8 cellular contexts compared by ENCODE assay signal in the genomic region with DNA sequence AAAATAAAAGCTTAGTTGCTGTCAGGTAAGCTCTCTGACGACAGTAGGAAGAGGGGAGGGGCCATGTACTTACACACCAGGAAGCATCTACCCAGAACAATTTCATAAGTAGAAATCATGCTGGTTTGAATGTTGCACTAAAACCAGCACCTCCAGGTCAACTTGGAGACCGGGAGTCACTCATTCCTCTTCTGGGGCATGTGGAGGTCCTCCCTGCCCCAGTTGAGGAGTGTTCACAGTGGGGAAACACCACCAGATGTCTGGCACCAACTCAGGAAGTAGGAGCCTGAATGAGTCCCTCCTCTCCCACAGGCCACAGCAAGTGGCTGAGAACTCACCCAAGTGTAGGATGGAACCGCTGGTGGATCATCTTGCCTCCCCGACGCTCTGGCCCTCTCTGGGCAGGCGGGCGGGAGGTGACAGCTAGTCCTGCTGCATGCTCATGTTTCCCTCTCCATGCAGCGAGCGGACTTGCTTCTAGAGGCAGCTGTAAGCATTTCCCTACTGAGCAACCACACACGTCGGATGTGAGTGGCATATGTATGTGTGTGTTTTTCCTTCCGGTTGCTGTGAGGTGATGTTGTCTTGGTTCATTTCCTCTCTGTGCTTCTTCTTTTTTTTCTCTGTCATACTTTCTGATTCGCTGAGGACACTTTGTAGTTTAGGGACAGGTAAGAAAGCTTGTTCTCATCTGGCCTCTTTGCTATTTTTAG.
DNase-seq lines count a peak whose midpoint lies in the region; ATAC-seq and TF ChIP-seq lines count a peak whose summit lies in the region.

No MANE protein-coding gene starts in this region.

- no peak overlapping the region for H2BK15ac ChIP-seq in IMR-90 (ENCODE audit: low read depth, low read length)

- H2BK20ac ChIP-seq in IMR-90 (ENCODE audit: low read depth, low read length): no peak overlapping the region

- ATAC-seq in GM19468 (IDR thresholded peaks at IDR 0.05; ENCODE audit: extremely low read depth, unreplicated experiment) (peak; percentile 79), IMR-90 (ENCODE audit: low read depth) (no peak)

- peak overlapping the region; percentile 81 to 99 (median 95) for H3K4me3 Mint-ChIP-seq in immature natural killer cell

- H2AK9ac ChIP-seq in IMR-90 (replicated peaks; ENCODE audit: low read depth, low read length, poor library complexity): no peak overlapping the region

- intact Hi-C loops in IMR-90 (cut with micrococcal nuclease): no loop called here

- peak overlapping the region; percentile 60 for H3K4me3 ChIP-seq in BLaER1
- no peak overlapping the region for H3K4me3 ChIP-seq in IMR-90 (ENCODE audit: insufficient read depth, low read depth, low read length)

- H3K4ac ChIP-seq in IMR-90 (ENCODE audit: low read depth, low read length): no peak overlapping the region

- no peak overlapping the region for H4K5ac ChIP-seq in IMR-90 (ENCODE audit: low read depth, low read length)

- no peak for TF ChIP-seq POLR2A in IMR-90 (IDR thresholded peaks at IDR 0.05; ENCODE audit: low read depth, low read length)

- no peaks in the 10 kb centered on the region for H3K9me3 Mint-ChIP-seq in immature natural killer cell

- peaks cover 55 to 59% of the 10 kb centered on the region in 2 donors for H3K4me1 Mint-ChIP-seq in immature natural killer cell

- H3K4me1 ChIP-seq in BLaER1: peaks cover 43% of the 10 kb centered on the region
- H3K4me1 ChIP-seq in IMR-90 (ENCODE audit: control insufficient read depth, insufficient read depth, low read length): no peaks in the 10 kb centered on the region

- CTCF ChIA-PET in IMR-90 (lab: Yijun Ruan, JAX): no interaction called here

- H4K91ac ChIP-seq in IMR-90 (ENCODE audit: insufficient read depth, low read depth, low read length): no peak overlapping the region

- no peaks in the 10 kb centered on the region for H4K20me1 ChIP-seq in BLaER1
- H4K20me1 ChIP-seq in IMR-90 (ENCODE audit: insufficient read depth, low read length): no peaks in the 10 kb centered on the region

- BruUV-seq in IMR-90 (replicated peaks; lab: Mats Ljungman, UMichigan): no TSS peak

- no peaks in the 10 kb centered on the region for H3K9me1 ChIP-seq in IMR-90 (ENCODE audit: insufficient read depth, low read length)

- H3K9me3 ChIP-seq in BLaER1 (peaks cover 13% of the 10 kb centered on the region), IMR-90 (ENCODE audit: control insufficient read depth, insufficient read depth, low read length) (no peaks in the 10 kb centered on the region)

- peak overlapping the region; percentile 85 for H3K4me2 ChIP-seq in BLaER1
- H3K4me2 ChIP-seq in IMR-90 (ENCODE audit: low read depth, low read length): no peak overlapping the region

- H3K36me3 ChIP-seq in BLaER1: no peaks in the 10 kb centered on the region; the same call in 1 of the 2 replicates
- H3K36me3 ChIP-seq in IMR-90 (ENCODE audit: control insufficient read depth, insufficient read depth, low read length): no peaks in the 10 kb centered on the region

- no CpG with 5 or more reads among the region's 13 CpGs for WGBS in IMR-90 (ENCODE audit: extremely low coverage in 2 of 2, insufficient read length in 1 of 2), 2 experiments

- in situ Hi-C loops in IMR-90 (cut with MboI; ENCODE audit: low sequenced_read_pairs): no loop called here

- dilution Hi-C loops in IMR-90 (cut with HindIII; ENCODE audit: low sequenced_read_pairs, unreplicated experiment): no loop called here

- TF ChIP-seq CTCF in IMR-90 (conservative IDR thresholded peaks at IDR 0.05; ENCODE audit: low read depth, low read length): no peak

- peak overlapping the region; percentile 60; the same call in 1 of the 2 replicates for H3K9ac ChIP-seq in BLaER1
- H3K9ac ChIP-seq in IMR-90 (ENCODE audit: low read depth, low read length): no peak overlapping the region

- H2AK5ac ChIP-seq in IMR-90 (ENCODE audit: low read depth, low read length): no peak overlapping the region

- H2BK5ac ChIP-seq in IMR-90 (ENCODE audit: low read depth, low read length, poor library complexity, severe bottlenecking): no peak overlapping the region

- no peak overlapping the region for H3K56ac ChIP-seq in IMR-90 (ENCODE audit: extremely low read depth, insufficient read depth, low read length)

- H3K79me1 ChIP-seq in IMR-90 (ENCODE audit: low read depth in 1 of 2, low read length in 2 of 2): no peaks in the 10 kb centered on the region

- H2AFZ ChIP-seq in IMR-90 (replicated peaks; ENCODE audit: low read length, poor library complexity): peak overlapping the region; percentile 38

- peaks cover 8 to 19% (median 12%) of the 10 kb centered on the region in 3 donors for H3K36me3 Mint-ChIP-seq in immature natural killer cell

- no peak for TF ChIP-seq RAD21 in IMR-90 (IDR thresholded peaks at IDR 0.05; ENCODE audit: low read length)

- peak overlapping the region; percentile 81 for H3K27ac ChIP-seq in BLaER1
- H3K27ac ChIP-seq in IMR-90 (ENCODE audit: insufficient read depth, low read length): no peak overlapping the region

- H3K27ac Mint-ChIP-seq in immature natural killer cell: peak overlapping the region; percentile 89 to 97 (median 95)

- H3K27me3 ChIP-seq in BLaER1 (no peaks in the 10 kb centered on the region), IMR-90 (ENCODE audit: control insufficient read depth, insufficient read depth, low read length) (peaks cover 4% of the 10 kb centered on the region)

- peaks cover 0 to 4% (median 2%) of the 10 kb centered on the region in 3 donors for H3K27me3 Mint-ChIP-seq in immature natural killer cell (ENCODE audit: low read depth in 3 of 3)

- DNase-seq in IMR-90 (no peak), immature natural killer cell (peak; percentile 75 to 78 (median 78)), AG08396 (ENCODE audit: low spot score) (no peak), COLO668 (lab: John Stamatoyannopoulos, UW; ENCODE audit: unreplicated experiment) (no peak)
- peak; percentile 35 to 51 for DNase-seq in activated CD8-positive, alpha-beta memory T cell treated with anti-CD3 and anti-CD28 coated beads for 4 hours (ENCODE audit: low read depth in 2 of 2)
- peak; percentile 14 to 35 for DNase-seq in stimulated activated CD8-positive, alpha-beta memory T cell treated with anti-CD3 and anti-CD28 coated beads, Interleukin-2, amount 100 ng/mL, for 48 hours (ENCODE audit: low read depth in 2 of 2)

- POLR2A ChIA-PET in IMR-90 (lab: Charles Lee; ENCODE audit: unreplicated experiment): interaction anchor here (0.6 kb wide), 1 partner anchor 159 kb away, joined by 7 read pairs; no protein-coding TSS in a partner anchor

- H3K18ac ChIP-seq in IMR-90 (ENCODE audit: low read depth, low read length): no peak overlapping the region

- no peak overlapping the region for H2BK120ac ChIP-seq in IMR-90 (ENCODE audit: low read depth, low read length)

- no peak overlapping the region for H3K14ac ChIP-seq in IMR-90 (replicated peaks; ENCODE audit: low read depth, low read length)

- H3K23ac ChIP-seq in IMR-90 (ENCODE audit: low read depth, low read length): no peak overlapping the region

- no peak overlapping the region for H4K8ac ChIP-seq in IMR-90 (ENCODE audit: low read depth in 2 of 2, low read length in 2 of 2)

TF ChIP-seq in IMR-90, 13 proteins besides CTCF, POLR2A, EP300 and RAD21:
- TF ChIP-seq RFX5 (IDR thresholded peaks at IDR 0.05; ENCODE audit: low read depth, low read length) (no peak), CHD1 (IDR thresholded peaks at IDR 0.05; ENCODE audit: low read depth, low read length) (no peak), FOS (IDR thresholded peaks at IDR 0.05; ENCODE audit: low read depth, low read length) (no peak), NFE2L2 (IDR thresholded peaks at IDR 0.05; ENCODE audit: low read depth, low read length) (no peak), RCOR1 (IDR thresholded peaks at IDR 0.05; ENCODE audit: insufficient replicate concordance, low read length) (no peak), MAZ (IDR thresholded peaks at IDR 0.05; ENCODE audit: borderline replicate concordance, low read depth, low read length) (no peak), CEBPB (IDR thresholded peaks at IDR 0.05; ENCODE audit: low read depth, low read length) (no peak), MAFK (IDR thresholded peaks at IDR 0.05; ENCODE audit: low read depth, low read length) (no peak), MXI1 (IDR thresholded peaks at IDR 0.05; ENCODE audit: borderline replicate concordance, low read depth, low read length) (no peak), BHLHE40 (IDR thresholded peaks at IDR 0.05; ENCODE audit: low read depth, low read length) (no peak), SMC3 (IDR thresholded peaks at IDR 0.05; ENCODE audit: low read depth, low read length) (no peak), ELK1 (IDR thresholded peaks at IDR 0.05; ENCODE audit: borderline replicate concordance, low read depth, low read length) (no peak)
- TF ChIP-seq, protein P1, sequence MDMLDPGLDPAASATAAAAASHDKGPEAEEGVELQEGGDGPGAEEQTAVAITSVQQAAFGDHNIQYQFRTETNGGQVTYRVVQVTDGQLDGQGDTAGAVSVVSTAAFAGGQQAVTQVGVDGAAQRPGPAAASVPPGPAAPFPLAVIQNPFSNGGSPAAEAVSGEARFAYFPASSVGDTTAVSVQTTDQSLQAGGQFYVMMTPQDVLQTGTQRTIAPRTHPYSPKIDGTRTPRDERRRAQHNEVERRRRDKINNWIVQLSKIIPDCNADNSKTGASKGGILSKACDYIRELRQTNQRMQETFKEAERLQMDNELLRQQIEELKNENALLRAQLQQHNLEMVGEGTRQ (IDR thresholded peaks at IDR 0.05; ENCODE audit: low read depth, low read length): no peak

Comparison
In these comparisons a context has a peak if more than half of its experiments do, and no peak if none do; other contexts are left out.
1. DNase-seq: peak in activated CD8-positive, alpha-beta memory T cell treated with anti-CD3 and anti-CD28 coated beads for 4 hours (2 of 2), immature natural killer cell (3 of 3) and stimulated activated CD8-positive, alpha-beta memory T cell treated with anti-CD3 and anti-CD28 coated beads, Interleukin-2, amount 100 ng/mL, for 48 hours (2 of 2); none in IMR-90 (single experiment), AG08396 (single experiment) and COLO668 (single experiment).